In genomic region chr17:43984521-43984920, GRCh38 we compare ENCODE assay signal across 1 cellular context.
TF ChIP-seq lines count a peak whose summit lies in the region.

No MANE protein-coding gene starts in this region.

TF ChIP-seq in IMR-90, 13 proteins besides CTCF, POLR2A, EP300 and RAD21 (continued from another document):
- TF ChIP-seq ELK1 (IDR thresholded peaks at IDR 0.05; ENCODE audit: borderline replicate concordance, low read depth, low read length) (no peak), RFX5 (IDR thresholded peaks at IDR 0.05; ENCODE audit: low read depth, low read length) (no peak), USF2 (IDR thresholded peaks at IDR 0.05; ENCODE audit: low read depth, low read length) (no peak), MAZ (IDR thresholded peaks at IDR 0.05; ENCODE audit: borderline replicate concordance, low read depth, low read length) (no peak)
TF ChIP-seq in IMR-90: peak in this region for 0.
